ENCODE assay signal across 19 cellular contexts in genomic region chr3:10561162-10561561, GRCh38. TPM values are rescaled to one million over a fixed set of nuclear protein-coding genes. Genes with fewer than 3 reads are reported as not detected.
"Had no signal": no experiment of that assay in that cellular context is flagged by ENCODE, and none has a peak within 500 bp of the region (broad histone marks: within the 10 kb centered on the region; RNA-seq: fewer than 3 reads in every experiment).

No MANE protein-coding gene starts in this region.

- H3K4me3 ChIP-seq: gastrocnemius medialis, lower lobe of right lung, upper lobe of left lung had no signal

- DNase-seq: activated CD4-positive, alpha-beta T cell treated with anti-CD3 and anti-CD28 coated beads for 48 hours; activated naive CD4-positive, alpha-beta T cell treated with Interleukin-2 at 50 U/mL for 16 hours; activated naive CD8-positive, alpha-beta T cell treated with anti-CD3 and anti-CD28 coated beads for 36 hours; activated T-cell treated with anti-CD3 and anti-CD28 coated beads, Interleukin-2, amount 50 U/mL, for 48 hours; effector CD8-positive, alpha-beta T cell; gastrocnemius medialis; lower lobe of right lung; mesendoderm; naive B cell; occipital lobe; posterior cingulate gyrus; SK-N-SH; stimulated activated CD4-positive, alpha-beta T cell treated with anti-CD3 and anti-CD28 coated beads, Interleukin-4, amount 100 ng/mL, for 1 hour; stimulated activated naive CD4-positive, alpha-beta T cell treated with Interleukin-2 at 50 U/mL for 16 hours; upper lobe of left lung had no signal

- H3K36me3 Mint-ChIP-seq: activated naive CD8-positive, alpha-beta T cell treated with anti-CD3 and anti-CD28 coated beads for 36 hours; naive B cell had no signal

- H3K27ac ChIP-seq: gastrocnemius medialis, lower lobe of right lung, upper lobe of left lung had no signal

- H3K9me3 Mint-ChIP-seq: activated naive CD8-positive, alpha-beta T cell treated with anti-CD3 and anti-CD28 coated beads for 36 hours had no signal

- H3K27ac Mint-ChIP-seq: activated CD8-positive, alpha-beta T cell treated with anti-CD3 and anti-CD28 coated beads, Interleukin-2, amount 10 ng/mL, durations not matched to agents 7 days and 5 days; activated naive CD8-positive, alpha-beta T cell treated with anti-CD3 and anti-CD28 coated beads for 36 hours; naive B cell had no signal

- H3K36me3 ChIP-seq: gastrocnemius medialis, lower lobe of right lung, upper lobe of left lung had no signal

- FAIRE-seq: keratinocyte had no signal

- ATAC-seq: activated CD8-positive, alpha-beta T cell treated with anti-CD3 and anti-CD28 coated beads, Interleukin-2, amount 10 ng/mL, durations not matched to agents 7 days and 5 days; esophagus mucosa; gastrocnemius medialis; lower lobe of right lung had no signal

- H3K9ac ChIP-seq: SK-N-SH had no signal

- H3K9me3 ChIP-seq: gastrocnemius medialis, lower lobe of right lung, SK-N-SH, upper lobe of left lung had no signal

- H3K27me3 ChIP-seq: gastrocnemius medialis, upper lobe of left lung had no signal

- H3K4me1 Mint-ChIP-seq: naive B cell had no signal

- H3K4me2 ChIP-seq: SK-N-SH had no signal

- H3K9me2 ChIP-seq: SK-N-SH had no signal

- H3K4me3 Mint-ChIP-seq: activated CD8-positive, alpha-beta T cell treated with anti-CD3 and anti-CD28 coated beads, Interleukin-2, amount 10 ng/mL, durations not matched to agents 7 days and 5 days; activated naive CD8-positive, alpha-beta T cell treated with anti-CD3 and anti-CD28 coated beads for 36 hours; naive B cell had no signal

- H3K4me1 ChIP-seq: lower lobe of right lung, upper lobe of left lung had no signal

RNA-seq across cellular contexts. Expression of gene ATP2B2, which starts 55.8 kb away (rescaled TPM):
- total RNA-seq: activated CD8-positive, alpha-beta T cell treated with anti-CD3 and anti-CD28 coated beads, Interleukin-2, amount 10 ng/mL, durations not matched to agents 7 days and 5 days; activated naive CD8-positive, alpha-beta T cell treated with anti-CD3 and anti-CD28 coated beads for 36 hours; T-helper 2 cell treated with Interferon-gamma antibody and Interleukin-4, amounts not matched to agents 100 ng/mL and 5 ng/mL, for 36 hours had no signal
- polyA plus RNA-seq: keratinocyte had no signal
